17 cellular contexts compared by ENCODE assay signal in genomic region chr20:32554965-32555289, GRCh38. TPM values are rescaled to one million over a fixed set of nuclear protein-coding genes. Genes with fewer than 3 reads are reported as not detected.
DNase-seq lines count a peak whose midpoint lies in the region; ATAC-seq and TF ChIP-seq lines count a peak whose summit lies in the region.
"Had no signal": no experiment of that assay in that cellular context is flagged by ENCODE, and none has a peak within 500 bp of the region (broad histone marks: within the 10 kb centered on the region; RNA-seq: fewer than 3 reads in every experiment).

No MANE protein-coding gene starts in this region.

- POLR2A ChIA-PET in T-cell (lab: Charles Lee) (no interaction called here), HEK293T (lab: Yijun Ruan, JAX) (no interaction called here)

- H3K4me1 Mint-ChIP-seq in T-cell (peaks cover 68 to 70% (median 68%) of the 10 kb centered on the region in 3 donors), progenitor cell of endocrine pancreas (ENCODE audit: low read depth) (peaks cover 1% of the 10 kb centered on the region)
- H3K4me1 Mint-ChIP-seq in effector memory CD8-positive, alpha-beta T cell (ENCODE audit: low read depth in 2 of 2) = peaks cover 55 to 58% of the 10 kb centered on the region in 2 donors

- H3K27me3 Mint-ChIP-seq in T-cell (no peaks in the 10 kb centered on the region), progenitor cell of endocrine pancreas (peaks cover 17% of the 10 kb centered on the region)
- no peaks in the 10 kb centered on the region for H3K27me3 Mint-ChIP-seq in effector memory CD8-positive, alpha-beta T cell

- DNase-seq in activated naive CD4-positive, alpha-beta T cell treated with anti-CD3 and anti-CD28 coated beads, Interleukin-2, amount 50 U/mL, for 72 hours (ENCODE audit: low spot score in 2 of 2) = no peak
- no peak for DNase-seq in activated naive CD4-positive, alpha-beta T cell (lab: John Stamatoyannopoulos, UW)
- DNase-seq in T-cell (no peak), progenitor cell of endocrine pancreas (ENCODE audit: low spot score, unreplicated experiment) (no peak), AG08395 (ENCODE audit: low spot score) (no peak), NCI-H226 (no peak), HEK293T (ENCODE audit: extremely low spot score) (no peak)
- DNase-seq in effector memory CD8-positive, alpha-beta T cell = no peak
- DNase-seq: activated CD4-positive, alpha-beta T cell treated with anti-CD3 and anti-CD28 coated beads for 1 hour; activated gamma-delta T cell treated with Interleukin-2 at 50 U/mL for 16 hours; DMS79; left ventricle myocardium inferior; midbrain; NCI-H1105; NCI-H2029 treated with DMSO at 0.1 percent for 48 hours; SHP77 treated with DMSO at 0.1 percent for 48 hours had no signal

- ATAC-seq in activated naive CD4-positive, alpha-beta T cell treated with anti-CD3 and anti-CD28 coated beads, Interleukin-2, amount 50 U/mL, for 72 hours = no peak
- no peak for ATAC-seq in T-cell (replicated peaks in 1 of 4)
- no peak for ATAC-seq in effector memory CD8-positive, alpha-beta T cell (replicated peaks)
- ATAC-seq: psoas muscle had no signal

- no peak for TF ChIP-seq CTCF in progenitor cell of endocrine pancreas (IDR thresholded peaks at IDR 0.05; ENCODE audit: unreplicated experiment)

- H3K36me3 Mint-ChIP-seq in activated naive CD4-positive, alpha-beta T cell treated with anti-CD3 and anti-CD28 coated beads, Interleukin-2, amount 50 U/mL, for 72 hours = peaks cover 0 to 8% of the 10 kb centered on the region in 2 donors
- peaks cover 16% of the 10 kb centered on the region for H3K36me3 Mint-ChIP-seq in T-cell
- peaks cover 16% of the 10 kb centered on the region for H3K36me3 Mint-ChIP-seq in effector memory CD8-positive, alpha-beta T cell (ENCODE audit: insufficient read depth)
- H3K36me3 Mint-ChIP-seq in progenitor cell of endocrine pancreas (ENCODE audit: insufficient read depth) = no peaks in the 10 kb centered on the region

- H3K4me3 Mint-ChIP-seq in T-cell (peak overlapping the region in 1 of 3 donors; percentile 37), progenitor cell of endocrine pancreas (ENCODE audit: low read depth) (no peak overlapping the region)
- no peak overlapping the region for H3K4me3 Mint-ChIP-seq in effector memory CD8-positive, alpha-beta T cell

- no peaks in the 10 kb centered on the region for H3K9me3 Mint-ChIP-seq in activated naive CD4-positive, alpha-beta T cell treated with anti-CD3 and anti-CD28 coated beads, Interleukin-2, amount 50 U/mL, for 72 hours
- H3K9me3 Mint-ChIP-seq in T-cell (no peaks in the 10 kb centered on the region), progenitor cell of endocrine pancreas (ENCODE audit: low read depth) (peaks cover 3% of the 10 kb centered on the region)
- H3K9me3 Mint-ChIP-seq in effector memory CD8-positive, alpha-beta T cell = no peaks in the 10 kb centered on the region

- CTCF ChIA-PET in T-cell (lab: Charles Lee) (interaction anchor here in 1 of 2 donors (0.8 kb wide), 1 partner anchor 109 kb away, joined by 3 read pairs; no protein-coding TSS in a partner anchor), HEK293T (lab: Yijun Ruan, JAX) (interaction anchor here (0.6 kb wide), 1 partner anchor 111 kb away, joined by 3 read pairs; no protein-coding TSS in a partner anchor)

- H3K27ac Mint-ChIP-seq in activated naive CD4-positive, alpha-beta T cell treated with anti-CD3 and anti-CD28 coated beads, Interleukin-2, amount 50 U/mL, for 72 hours = peak overlapping the region; percentile 62 to 70
- H3K27ac Mint-ChIP-seq in T-cell = peak overlapping the region; percentile 78 to 94
- peak overlapping the region; percentile 91 to 93 for H3K27ac Mint-ChIP-seq in effector memory CD8-positive, alpha-beta T cell
- peak overlapping the region; percentile 65 for H3K27ac Mint-ChIP-seq in progenitor cell of endocrine pancreas

TF ChIP-seq in HEK293T, 16 proteins besides CTCF, POLR2A, EP300 and RAD21:
- TF ChIP-seq ARNT (IDR thresholded peaks at IDR 0.05) (no peak), TARDBP (IDR thresholded peaks at IDR 0.05) (no peak), ZNF384 (IDR thresholded peaks at IDR 0.05) (no peak), SUZ12 (IDR thresholded peaks at IDR 0.05) (no peak), CTBP1 (IDR thresholded peaks at IDR 0.05; ENCODE audit: borderline replicate concordance) (no peak), BHLHE40 (IDR thresholded peaks at IDR 0.05; ENCODE audit: borderline replicate concordance) (no peak), SP1 (IDR thresholded peaks at IDR 0.05) (no peak), HDGF (IDR thresholded peaks at IDR 0.05; ENCODE audit: borderline replicate concordance) (no peak), ELF4 (IDR thresholded peaks at IDR 0.05) (no peak), FOXA1 (IDR thresholded peaks at IDR 0.05) (no peak), FOXK2 (IDR thresholded peaks at IDR 0.05) (no peak), LEF1 (IDR thresholded peaks at IDR 0.05; ENCODE audit: borderline replicate concordance) (no peak), PKNOX1 (IDR thresholded peaks at IDR 0.05) (no peak), FOXM1 (IDR thresholded peaks at IDR 0.05; ENCODE audit: borderline replicate concordance) (no peak), L3MBTL2 (conservative IDR thresholded peaks at IDR 0.05) (no peak)

RNA-seq across cellular contexts. Expression of gene NOL4L, which starts 30.2 kb away (rescaled TPM):
- total RNA-seq in activated naive CD4-positive, alpha-beta T cell treated with anti-CD3 and anti-CD28 coated beads, Interleukin-2, amount 50 U/mL, for 72 hours = 10 to 100 TPM; 21.2 to 30.7 TPM
- total RNA-seq in T-cell (10 to 100 TPM; 63.5 to 88.8 (median 74.4) TPM), progenitor cell of endocrine pancreas (89.7 and 90.4 TPM in 2 replicates)
